ENCODE assay signal across 12 cellular contexts in the genomic region with DNA sequence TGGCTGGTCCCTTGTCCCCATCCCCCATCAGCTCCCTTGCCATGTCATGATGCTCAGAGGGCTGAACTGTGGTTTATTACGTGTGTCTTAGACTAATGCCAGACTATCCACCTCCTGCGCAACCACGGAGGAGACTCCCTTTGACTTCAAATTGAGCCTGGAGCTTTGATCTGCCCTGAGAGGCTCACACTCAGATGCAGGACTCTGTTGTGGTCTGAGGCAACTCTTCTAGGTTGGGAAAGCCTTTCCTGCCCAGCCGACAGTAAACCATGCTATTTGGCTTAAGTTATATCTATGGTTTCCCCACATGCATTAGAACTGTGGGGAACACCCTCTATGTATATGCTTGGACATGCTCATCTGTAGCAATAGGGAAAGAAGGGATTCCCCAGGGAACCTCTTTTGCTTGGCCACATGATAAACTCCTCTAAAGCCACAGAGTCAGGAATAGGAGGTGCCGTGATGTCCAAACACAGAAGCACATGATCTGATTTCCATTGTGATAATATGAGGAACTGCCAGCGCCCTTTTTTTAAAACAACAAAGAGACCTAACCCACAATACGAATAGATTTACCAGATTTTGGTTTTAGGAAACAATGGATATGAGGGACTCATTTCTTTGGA. TPM values are rescaled to one million over a fixed set of nuclear protein-coding genes. Genes with fewer than 3 reads are reported as not detected.
DNase-seq lines count a peak whose midpoint lies in the region; ATAC-seq, FAIRE-seq and TF ChIP-seq lines count a peak whose summit lies in the region.
"Had no signal": no experiment of that assay in that cellular context is flagged by ENCODE, and none has a peak within 500 bp of the region (broad histone marks: within the 10 kb centered on the region; RNA-seq: fewer than 3 reads in every experiment).

No MANE protein-coding gene starts in this region.

- H3K4me1 ChIP-seq in keratinocyte (ENCODE audit: control insufficient read depth, extremely low read depth, insufficient read depth, low read length) (peaks cover 29% of the 10 kb centered on the region), transverse colon (peaks cover 12 to 81% (median 42%) of the 10 kb centered on the region in 4 donors)

- DNase-seq in DMS153 (lab: John Stamatoyannopoulos, UW) = peak; percentile 23
- no peak for DNase-seq in DMS153 treated with DMSO at 0.1 percent for 48 hours (lab: John Stamatoyannopoulos, UW; ENCODE audit: unreplicated experiment)
- DNase-seq in astrocyte of the cerebellum (ENCODE audit: low read depth) = peak; percentile 70
- DNase-seq in keratinocyte (ENCODE audit: low read depth, low spot score) = no peak
- DNase-seq in transverse colon = no peak
- no peak for DNase-seq in HT-29 (ENCODE audit: low spot score)
- no peak for DNase-seq in Kasumi-1 (lab: John Stamatoyannopoulos, UW)
- DNase-seq: NCI-H226, pancreas, WERI-Rb-1 had no signal

- no peak overlapping the region for H3K9ac ChIP-seq in keratinocyte (ENCODE audit: control insufficient read depth, extremely low read depth, insufficient read depth, low read length)

- intact Hi-C loops in transverse colon (cut with DNase I; ENCODE audit: low total_unique reads) = no loop called here

- in situ Hi-C loops in astrocyte of the cerebellum (cut with HindIII; ENCODE audit: low sequenced_read_pairs) (no loop called here), transverse colon (cut with MboI; ENCODE audit: low pct_ligation_motif_present in 1 of 4, low pct_unique_long_range_greater_than_20kb in 1 of 4, low sequenced_read_pairs in 3 of 4) (no loop called here)

- H3K36me3 ChIP-seq in keratinocyte (ENCODE audit: control insufficient read depth in 2 of 2, extremely low read depth in 1 of 2, insufficient read depth in 2 of 2, low read length in 2 of 2) (no peaks in the 10 kb centered on the region), transverse colon (no peaks in the 10 kb centered on the region)
- H3K36me3 ChIP-seq: pancreas, WERI-Rb-1 had no signal

- H3K4me3 ChIP-seq in astrocyte of the cerebellum (ENCODE audit: low read depth, low read length) (no peak overlapping the region), keratinocyte (ENCODE audit: control insufficient read depth in 2 of 3, extremely low read depth in 1 of 3, insufficient read depth in 2 of 3, low read depth in 1 of 3, low read length in 3 of 3) (no peak overlapping the region), transverse colon (no peak overlapping the region)
- H3K4me3 ChIP-seq: pancreas had no signal

- ATAC-seq in GM18517 (IDR thresholded peaks at IDR 0.05; ENCODE audit: unreplicated experiment) = no peak

- H3K9me3 ChIP-seq in keratinocyte (ENCODE audit: control insufficient read depth, low read depth, low read length) = no peaks in the 10 kb centered on the region
- no peaks in the 10 kb centered on the region for H3K9me3 ChIP-seq in transverse colon
- H3K9me3 ChIP-seq: pancreas had no signal

- peak overlapping the region; percentile 47 for H3K4me2 ChIP-seq in keratinocyte (ENCODE audit: control insufficient read depth, extremely low read depth, insufficient read depth, low read depth, low read length)

- no peaks in the 10 kb centered on the region for H3K9me1 ChIP-seq in keratinocyte (ENCODE audit: control insufficient read depth, extremely low read depth, insufficient read depth, low read length)

- H2AFZ ChIP-seq in keratinocyte (ENCODE audit: control insufficient read depth, low read length) = peak overlapping the region; percentile 78

- TF ChIP-seq CTCF in astrocyte of the cerebellum (IDR thresholded peaks at IDR 0.05; ENCODE audit: low read depth, low read length, missing control alignments) (no peak), keratinocyte (optimal IDR thresholded peaks at IDR 0.05 in 1 of 3, IDR thresholded peaks at IDR 0.05 in 1 of 3, conservative IDR thresholded peaks at IDR 0.05 in 1 of 3; ENCODE audit: extremely low read depth in 1 of 3, insufficient read depth in 2 of 3, low read length in 3 of 3) (no peak), transverse colon (IDR thresholded peaks at IDR 0.05) (no peak)

- H3K27ac ChIP-seq in keratinocyte (ENCODE audit: control insufficient read depth, insufficient read depth, low read length) (peak overlapping the region; percentile 1), transverse colon (peak overlapping the region; percentile 81 to 93 (median 83))
- H3K27ac ChIP-seq: 22Rv1, WERI-Rb-1 had no signal

- H3K27me3 ChIP-seq in keratinocyte (ENCODE audit: control insufficient read depth, extremely low read depth, insufficient read depth, low read length) (no peaks in the 10 kb centered on the region), transverse colon (no peaks in the 10 kb centered on the region)
- H3K27me3 ChIP-seq: pancreas had no signal

- peak; percentile 61 for FAIRE-seq in keratinocyte (lab: Jason Lieb, UNC)
- FAIRE-seq: pancreas had no signal

- no peaks in the 10 kb centered on the region for H3K79me2 ChIP-seq in keratinocyte (ENCODE audit: control insufficient read depth, insufficient read depth, low read length)

- no peak for TF ChIP-seq EP300 in transverse colon (IDR thresholded peaks at IDR 0.05; ENCODE audit: low read depth)

- dilution Hi-C loops in keratinocyte (cut with MboI; ENCODE audit: extremely low pct_ligation_motif_present, low sequenced_read_pairs) = no loop called here

- H4K20me1 ChIP-seq in keratinocyte (ENCODE audit: control insufficient read depth, extremely low read depth, insufficient read depth, low read length) = no peaks in the 10 kb centered on the region

- TF ChIP-seq POLR2A in transverse colon (IDR thresholded peaks at IDR 0.05) = no peak

- 78 to 87% methylated on average over 3 to 7 of the region's 7 CpGs for WGBS in transverse colon (ENCODE audit: low coverage in 1 of 2), 2 donors

RNA-seq across cellular contexts. Expression of a gene that starts 11.1 kb away (rescaled TPM):
- 134 to 202 TPM (median 193 TPM) in 3 replicates for polyA plus RNA-seq in keratinocyte
- polyA plus RNA-seq in keratinocyte (2011; ENCODE audit: low read depth) = 67.5 TPM
- polyA plus RNA-seq in keratinocyte (2011; cell fraction: cytosol; rRNA removed) = 201 and 210 TPM in 2 replicates
- 92.3 and 104 TPM in 2 replicates for polyA plus RNA-seq in keratinocyte (2011; cell fraction: nucleus; rRNA removed)
- 168 and 322 TPM in 2 replicates for polyA plus RNA-seq in keratinocyte (2012; ENCODE audit: low replicate concordance)
- polyA minus RNA-seq in keratinocyte = 64.6 to 96.7 TPM (median 72.3 TPM) in 3 replicates
- 138 TPM for polyA minus RNA-seq in keratinocyte (2011; cell fraction: cytosol; rRNA and poly(A)+ RNA removed)
- 52.1 and 53.9 TPM in 2 replicates for polyA minus RNA-seq in keratinocyte (2011; cell fraction: nucleus; rRNA and poly(A)+ RNA removed)
- total RNA-seq in transverse colon = 1,000 to 10,000 TPM in 3 of 4 donors, 100 to 1,000 TPM in 1; 388 to 2,805 (median 1,702) TPM
- 165 and 178 TPM in 2 replicates for total RNA-seq in HT-29 (2014; rRNA removed; shearing (Covaris generic))

Comparison
In these comparisons a context has a peak if more than half of its experiments do, and no peak if none do; other contexts are left out.
1. DNase-seq: peak in DMS153 (single experiment) and astrocyte of the cerebellum (single experiment); none in DMS153 treated with DMSO at 0.1 percent for 48 hours (single experiment), keratinocyte (single experiment), transverse colon (single experiment), HT-29 (single experiment) and Kasumi-1 (0 of 2).